ENCODE assay signal across 1 cellular context in genomic region chr19:45401815-45402468, GRCh38.
TF ChIP-seq lines count a peak whose summit lies in the region.

No MANE protein-coding gene starts in this region.

TF ChIP-seq in A549, 52 proteins besides CTCF, POLR2A, EP300 and RAD21 (continued from another document):
- no peak for TF ChIP-seq BCL3 (IDR thresholded peaks at IDR 0.05)
